Comparison of ENCODE assay signal across 7 cellular contexts in the genomic region with DNA sequence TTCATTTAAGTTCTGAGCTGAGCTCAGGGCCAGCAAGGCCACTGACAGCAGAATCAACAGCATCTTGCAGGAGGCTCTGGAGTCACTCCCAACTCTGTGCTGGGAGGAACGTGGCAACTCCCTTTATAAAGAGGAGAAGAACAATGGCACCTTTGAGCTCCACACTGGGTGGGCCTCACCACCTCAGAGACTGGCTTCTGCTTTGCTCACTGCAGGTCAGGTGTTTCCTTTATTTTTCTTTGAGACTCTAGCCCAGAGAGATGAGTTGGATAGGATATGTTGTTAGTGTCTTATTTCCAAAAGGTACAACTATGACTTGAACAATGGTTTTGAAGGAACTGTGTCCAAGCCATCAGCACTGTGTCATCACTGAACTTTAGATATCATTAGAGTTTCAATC. TPM values are rescaled to one million over a fixed set of nuclear protein-coding genes. Genes with fewer than 3 reads are reported as not detected.
"Had no signal": no experiment of that assay in that cellular context is flagged by ENCODE, and none has a peak within 500 bp of the region (broad histone marks: within the 10 kb centered on the region; RNA-seq: fewer than 3 reads in every experiment).

A gene (minus strand): TSS at position 101 of the 400 bp plus-strand sequence. CDS start 38 bp downstream, at position 63.

RNA-seq across cellular contexts. Expression of the gene that starts here (rescaled TPM):
- total RNA-seq: GM23248, GM23338, H1, H4, H7, H9, HFFc6 had no signal
